2 cellular contexts compared by ENCODE assay signal in genomic region chr12:38385492-38385864, GRCh38.
TF ChIP-seq lines count a peak whose summit lies in the region.

No MANE protein-coding gene starts in this region.

TF ChIP-seq in HepG2, 621 proteins besides CTCF, POLR2A, EP300 and RAD21 (continued from another document):
- TF ChIP-seq ZNF770 (CRISPR knock-in tag; IDR thresholded peaks at IDR 0.05) (no peak), ZFP36L1 (CRISPR knock-in tag; IDR thresholded peaks at IDR 0.05) (no peak), GABPA (IDR thresholded peaks at IDR 0.05; ENCODE audit: low read depth, low read length) (no peak), GABPA (CRISPR knock-in tag; IDR thresholded peaks at IDR 0.05; ENCODE audit: low read depth) (no peak), PRMT3 (CRISPR knock-in tag; IDR thresholded peaks at IDR 0.05; ENCODE audit: borderline replicate concordance, low read depth) (no peak), ZMYM3 (CRISPR knock-in tag; IDR thresholded peaks at IDR 0.05) (no peak), SNAPC2 (CRISPR knock-in tag; IDR thresholded peaks at IDR 0.05) (no peak), ZNF446 (CRISPR knock-in tag; IDR thresholded peaks at IDR 0.05) (no peak), ZBED4 (CRISPR knock-in tag; IDR thresholded peaks at IDR 0.05; ENCODE audit: borderline replicate concordance) (no peak), HMG20B (CRISPR knock-in tag; conservative IDR thresholded peaks at IDR 0.05) (no peak)
TF ChIP-seq in HepG2: peak in this region for 0.

TF ChIP-seq in WTC11, 78 proteins besides CTCF, POLR2A, EP300 and RAD21:
- TF ChIP-seq PRDM15 (CRISPR knock-in tag; IDR thresholded peaks at IDR 0.05) (no peak), HMGXB4 (CRISPR knock-in tag; IDR thresholded peaks at IDR 0.05) (no peak), ZNF121 (CRISPR knock-in tag; IDR thresholded peaks at IDR 0.05) (no peak), AR (CRISPR knock-in tag; IDR thresholded peaks at IDR 0.05) (no peak), ZSCAN18 (CRISPR knock-in tag; IDR thresholded peaks at IDR 0.05) (no peak), ZNF416 (CRISPR knock-in tag; IDR thresholded peaks at IDR 0.05) (no peak), SOX15 (CRISPR knock-in tag; IDR thresholded peaks at IDR 0.05) (no peak), SP1 (CRISPR knock-in tag; conservative IDR thresholded peaks at IDR 0.05) (no peak), ZNF512 (CRISPR knock-in tag; IDR thresholded peaks at IDR 0.05; ENCODE audit: borderline replicate concordance) (no peak), ZNF263 (CRISPR knock-in tag; IDR thresholded peaks at IDR 0.05; ENCODE audit: low read depth) (no peak), JUN (CRISPR knock-in tag; IDR thresholded peaks at IDR 0.05) (no peak), MAX (CRISPR knock-in tag; IDR thresholded peaks at IDR 0.05) (no peak), NR3C1 (CRISPR knock-in tag; conservative IDR thresholded peaks at IDR 0.05; ENCODE audit: low read depth) (no peak), IRF2 (CRISPR knock-in tag; IDR thresholded peaks at IDR 0.05; ENCODE audit: borderline replicate concordance, low read depth) (no peak), ZMAT4 (CRISPR knock-in tag; IDR thresholded peaks at IDR 0.05) (no peak), ZNF317 (CRISPR knock-in tag; IDR thresholded peaks at IDR 0.05; ENCODE audit: borderline replicate concordance, low read depth) (no peak), ATF3 (CRISPR knock-in tag; conservative IDR thresholded peaks at IDR 0.05) (no peak), ARID4B (CRISPR knock-in tag; IDR thresholded peaks at IDR 0.05; ENCODE audit: borderline replicate concordance) (no peak), ZNF396 (CRISPR knock-in tag; IDR thresholded peaks at IDR 0.05; ENCODE audit: borderline replicate concordance) (no peak), TP53 (CRISPR knock-in tag; IDR thresholded peaks at IDR 0.05) (no peak)
